In the genomic region with DNA sequence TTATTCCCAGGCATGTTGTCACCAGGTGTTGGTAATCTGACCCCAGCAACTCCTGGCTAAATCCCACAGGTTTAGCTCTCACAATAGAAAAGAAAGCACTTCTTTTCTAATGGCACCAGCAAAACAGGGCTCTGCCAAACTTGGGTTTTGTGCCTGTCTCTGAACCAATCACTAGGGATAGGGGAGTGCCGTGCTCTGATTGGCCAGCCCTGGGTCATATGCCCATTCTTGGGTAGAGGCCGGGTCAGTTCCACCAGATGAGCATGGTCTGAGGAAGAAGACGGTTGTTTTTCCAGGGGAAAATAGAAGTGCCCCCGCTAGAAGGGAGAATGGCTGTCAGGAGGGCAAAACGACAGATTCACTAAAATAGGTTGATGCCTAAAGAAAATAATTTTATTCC, we compare ENCODE assay signal across 11 cellular contexts.
"Had no signal": no experiment of that assay in that cellular context is flagged by ENCODE, and none has a peak within 500 bp of the region (broad histone marks: within the 10 kb centered on the region; RNA-seq: fewer than 3 reads in every experiment).

No MANE protein-coding gene starts in this region.

- DNase-seq: activated CD4-positive, alpha-beta T cell treated with anti-CD3 and anti-CD28 coated beads, Interleukin-2, amount 50 U/mL, for 4 hours; activated CD4-positive, CD25-positive, alpha-beta regulatory T cell treated with anti-CD3 and anti-CD28 coated beads, Interleukin-2, amount 50 U/mL, for 72 hours; activated effector memory CD4-positive, alpha-beta T cell treated with Interleukin-2 at 50 U/mL for 16 hours; activated T-cell treated with anti-CD3 and anti-CD28 coated beads, Interleukin-2, amount 50 U/mL, for 24 hours; brain microvascular endothelial cell; cerebellar nuclear complex; mammary epithelial cell; mucosa of descending colon; naive thymus-derived CD8-positive, alpha-beta T cell; posterior cingulate gyrus; small intestine had no signal
